ENCODE assay signal across 19 cellular contexts in the genomic region with DNA sequence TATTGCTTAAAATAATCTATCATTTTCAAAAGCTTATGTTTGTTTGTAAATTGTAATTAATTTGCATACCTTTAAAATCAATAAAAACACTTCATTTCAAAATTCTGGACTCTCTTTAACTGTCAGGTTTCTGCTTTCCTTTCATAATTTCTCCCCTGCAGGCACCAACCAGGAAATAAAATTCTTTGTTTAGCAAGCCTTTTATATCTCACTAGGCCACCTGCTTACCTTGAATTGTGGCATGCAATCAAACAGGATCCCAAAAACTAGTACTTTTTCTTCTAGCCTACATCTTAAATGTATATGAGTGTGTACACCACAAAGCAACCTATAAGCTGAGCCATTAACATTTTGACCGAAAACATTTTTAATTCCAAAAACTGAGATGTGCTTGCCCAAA.
"Had no signal": no experiment of that assay in that cellular context is flagged by ENCODE, and none has a peak within 500 bp of the region (broad histone marks: within the 10 kb centered on the region; RNA-seq: fewer than 3 reads in every experiment).

No MANE protein-coding gene starts in this region.

- DNase-seq: activated CD4-positive, alpha-beta T cell treated with anti-CD3 and anti-CD28 coated beads, Interleukin-2, amount 50 U/mL, for 1 hour; activated CD4-positive, CD25-positive, alpha-beta regulatory T cell treated with anti-CD3 and anti-CD28 coated beads, Interleukin-2, amount 50 U/mL, for 72 hours; activated gamma-delta T cell treated with Interleukin-2 at 50 U/mL for 16 hours; activated T-cell treated with anti-CD3 and anti-CD28 coated beads, Interleukin-2, amount 50 U/mL, for 1 hour; aorta; dermis blood vessel endothelial cell; effector CD8-positive, alpha-beta T cell; erythroblast; foreskin keratinocyte; immature natural killer cell; left lung; natural killer cell; retina; stimulated activated CD4-positive, alpha-beta T cell treated with anti-CD3 and anti-CD28 coated beads, Interleukin-2, amount 100 ng/mL, for 48 hours; stimulated activated CD8-positive, alpha-beta memory T cell treated with anti-CD3 and anti-CD28 coated beads, Interleukin-4, amount 100 ng/mL, for 48 hours; stimulated activated naive B cell treated with anti-CD40 and anti-IgM and Interleukin-4, amounts not matched to agents 10 μg/mL and 1 μg/mL and 100 μg/mL, for 72 hours; testis; WERI-Rb-1 had no signal

- ATAC-seq: activated naive CD4-positive, alpha-beta T cell treated with anti-CD3 and anti-CD28 coated beads, Interleukin-2, amount 50 U/mL, for 72 hours; foreskin keratinocyte; left lung; natural killer cell; stimulated activated naive B cell treated with anti-CD40 and anti-IgM and Interleukin-4, amounts not matched to agents 10 μg/mL and 1 μg/mL and 100 μg/mL, for 72 hours had no signal
